ENCODE assay signal across 9 cellular contexts in the genomic region with DNA sequence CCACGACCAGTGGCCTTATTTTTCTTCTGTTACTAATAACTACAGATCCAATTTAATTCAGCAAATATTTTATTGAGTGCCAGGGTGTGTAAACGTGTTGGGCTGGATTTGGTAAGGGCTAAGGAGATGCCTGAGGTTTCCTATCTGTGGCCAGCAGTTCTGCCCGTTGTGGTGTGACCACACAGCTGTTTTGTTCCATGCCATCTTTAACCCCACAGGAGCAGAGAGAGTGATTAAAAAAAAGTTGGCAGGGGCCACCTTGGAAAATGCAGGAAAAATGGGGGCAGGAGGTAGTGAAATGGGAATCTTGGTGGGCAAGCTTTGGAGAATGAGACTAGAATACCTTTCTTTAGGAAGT. TPM values are rescaled to one million over a fixed set of nuclear protein-coding genes. Genes with fewer than 3 reads are reported as not detected.
DNase-seq lines count a peak whose midpoint lies in the region; ATAC-seq and TF ChIP-seq lines count a peak whose summit lies in the region.
"Had no signal": no experiment of that assay in that cellular context is flagged by ENCODE, and none has a peak within 500 bp of the region (broad histone marks: within the 10 kb centered on the region; RNA-seq: fewer than 3 reads in every experiment).

No MANE protein-coding gene starts in this region.

- no peaks in the 10 kb centered on the region for H3K27me3 ChIP-seq in CD4-positive, alpha-beta T cell (ENCODE audit: control insufficient read depth, insufficient read depth, low read length)
- H3K27me3 ChIP-seq in GM23338 (ENCODE audit: insufficient read depth) (peaks cover 10% of the 10 kb centered on the region), mononuclear cell (ENCODE audit: insufficient read depth, low read length) (no peaks in the 10 kb centered on the region), HAP-1 (ENCODE audit: low read depth) (no peaks in the 10 kb centered on the region)

- no peak for TF ChIP-seq CTCF in CD4-positive, alpha-beta T cell (IDR thresholded peaks at IDR 0.05)
- no peak for TF ChIP-seq CTCF in GM23338 (conservative IDR thresholded peaks at IDR 0.05; ENCODE audit: low read depth in 2 of 2)

- peaks cover 53% of the 10 kb centered on the region for H3K36me3 Mint-ChIP-seq in CD4-positive, alpha-beta T cell (ENCODE audit: low read depth)
- no peaks in the 10 kb centered on the region for H3K36me3 Mint-ChIP-seq in GM23338 (ENCODE audit: low read depth)

- H3K36me3 ChIP-seq in GM23338 (ENCODE audit: insufficient read depth) (no peaks in the 10 kb centered on the region), HAP-1 (replicated peaks) (no peaks in the 10 kb centered on the region)

- peaks cover 51% of the 10 kb centered on the region for H3K4me1 Mint-ChIP-seq in CD4-positive, alpha-beta T cell (ENCODE audit: low read depth)
- peaks cover 28% of the 10 kb centered on the region for H3K4me1 Mint-ChIP-seq in GM23338

- CTCF ChIA-PET in CD4-positive, alpha-beta T cell (lab: Charles Lee): interaction anchor here (0.6 to 2.7 kb wide), 5 partner anchors 30 to 140 kb away, joined by 3 to 10 read pairs (median 4); no protein-coding TSS in a partner anchor

- H4K20me1 ChIP-seq in GM23338 (replicated peaks; ENCODE audit: insufficient read depth): no peaks in the 10 kb centered on the region

- no peak overlapping the region for H3K4me2 ChIP-seq in GM23338

- H3K9me2 ChIP-seq in GM23338 (ENCODE audit: insufficient read depth): no peaks in the 10 kb centered on the region

- DNase-seq in CD4-positive, alpha-beta T cell: no peak
- DNase-seq in GM23338 (ENCODE audit: low spot score) (no peak), UCSD-AML1 (lab: John Stamatoyannopoulos, UW; ENCODE audit: unreplicated experiment) (peak; percentile 60), HAP-1 (ENCODE audit: low spot score in 2 of 2) (no peak), cerebellar nuclear complex (lab: John Stamatoyannopoulos, UW) (no peak), retina (no peak)

- H3K4me3 Mint-ChIP-seq in CD4-positive, alpha-beta T cell: peak overlapping the region; percentile 98
- H3K4me3 Mint-ChIP-seq in GM23338: no peak overlapping the region
- H3K4me3 Mint-ChIP-seq: neural crest cell had no signal

- no peak for ATAC-seq in CD4-positive, alpha-beta T cell (ENCODE audit: poor library complexity)
- ATAC-seq in GM23338: no peak
- ATAC-seq in GM19023 (IDR thresholded peaks at IDR 0.05; ENCODE audit: unreplicated experiment): no peak

- H3K4me3 ChIP-seq in GM23338 (no peak overlapping the region), mononuclear cell (ENCODE audit: low read length) (peak overlapping the region; percentile 84), HAP-1 (no peak overlapping the region)

- H3F3A ChIP-seq in GM23338 (replicated peaks; ENCODE audit: low read depth): no peaks in the 10 kb centered on the region

- in situ Hi-C loops in HAP-1 (cut with MboI; ENCODE audit: low sequenced_read_pairs): no loop called here

- intact Hi-C loops in CD4-positive, alpha-beta T cell (cut with DNase I, micrococcal nuclease): loop anchor here in 1 of 2 experiments (5.0 kb wide), 1 partner anchor 41 kb away; no protein-coding TSS in a partner anchor

- 0 out of 2 replicates have a peak overlapping the region, but pooled peaks have one; percentile 8 for H2AFZ ChIP-seq in GM23338

- H3K4me1 ChIP-seq in GM23338 (ENCODE audit: insufficient read depth) (peaks cover 20% of the 10 kb centered on the region), mononuclear cell (ENCODE audit: insufficient read depth, low read length) (peaks cover 58% of the 10 kb centered on the region), HAP-1 (peaks cover 24% of the 10 kb centered on the region)

- H3K27ac Mint-ChIP-seq in CD4-positive, alpha-beta T cell: peak overlapping the region; percentile 89
- H3K27ac Mint-ChIP-seq in GM23338: no peak overlapping the region

- no peaks in the 10 kb centered on the region for H3K27me3 Mint-ChIP-seq in CD4-positive, alpha-beta T cell
- peaks cover 18% of the 10 kb centered on the region for H3K27me3 Mint-ChIP-seq in GM23338 (ENCODE audit: insufficient read depth, low read depth, poor library complexity)

- H3K79me2 ChIP-seq in GM23338 (replicated peaks; ENCODE audit: insufficient read depth): no peaks in the 10 kb centered on the region

- H3K9me3 ChIP-seq in CD4-positive, alpha-beta T cell (ENCODE audit: control insufficient read depth, low read length): no peaks in the 10 kb centered on the region
- H3K9me3 ChIP-seq in mononuclear cell (ENCODE audit: low read depth, low read length) (no peaks in the 10 kb centered on the region), HAP-1 (no peaks in the 10 kb centered on the region)

- peak overlapping the region; percentile 66 for H3K27ac ChIP-seq in CD4-positive, alpha-beta T cell (ENCODE audit: low read depth, low read length)
- H3K27ac ChIP-seq in GM23338 (ENCODE audit: low read depth): no peak overlapping the region

- POLR2A ChIA-PET in CD4-positive, alpha-beta T cell (lab: Charles Lee): interaction anchor here (0.5 to 8.9 kb wide), 14 partner anchors 11 to 342 kb away, joined by 3 to 167 read pairs (median 6); a partner anchor contains a TSS

- H3K9me3 Mint-ChIP-seq in CD4-positive, alpha-beta T cell: no peaks in the 10 kb centered on the region
- no peaks in the 10 kb centered on the region for H3K9me3 Mint-ChIP-seq in GM23338
- H3K9me3 Mint-ChIP-seq: neural crest cell had no signal

TF ChIP-seq in GM23338, 12 proteins besides CTCF, POLR2A, EP300 and RAD21 (continues in another document):
- TF ChIP-seq JUNB (IDR thresholded peaks at IDR 0.05; ENCODE audit: unreplicated experiment) (no peak), POLR2AphosphoS5 (IDR thresholded peaks at IDR 0.05; ENCODE audit: low read depth) (no peak), NANOG (IDR thresholded peaks at IDR 0.05; ENCODE audit: borderline replicate concordance) (no peak), EZH2 (IDR thresholded peaks at IDR 0.05; ENCODE audit: low read depth, unreplicated experiment) (no peak), STAT1 (IDR thresholded peaks at IDR 0.05; ENCODE audit: unreplicated experiment) (no peak), ZNF114 (CRISPR knock-in tag; IDR thresholded peaks at IDR 0.05) (no peak), CREB1 (CRISPR knock-in tag; IDR thresholded peaks at IDR 0.05; ENCODE audit: low read depth) (no peak), ZNF331 (CRISPR knock-in tag; IDR thresholded peaks at IDR 0.05; ENCODE audit: low read depth) (no peak), EZH2phosphoT487 (IDR thresholded peaks at IDR 0.05; ENCODE audit: unreplicated experiment) (no peak)
- TF ChIP-seq, protein P1, sequence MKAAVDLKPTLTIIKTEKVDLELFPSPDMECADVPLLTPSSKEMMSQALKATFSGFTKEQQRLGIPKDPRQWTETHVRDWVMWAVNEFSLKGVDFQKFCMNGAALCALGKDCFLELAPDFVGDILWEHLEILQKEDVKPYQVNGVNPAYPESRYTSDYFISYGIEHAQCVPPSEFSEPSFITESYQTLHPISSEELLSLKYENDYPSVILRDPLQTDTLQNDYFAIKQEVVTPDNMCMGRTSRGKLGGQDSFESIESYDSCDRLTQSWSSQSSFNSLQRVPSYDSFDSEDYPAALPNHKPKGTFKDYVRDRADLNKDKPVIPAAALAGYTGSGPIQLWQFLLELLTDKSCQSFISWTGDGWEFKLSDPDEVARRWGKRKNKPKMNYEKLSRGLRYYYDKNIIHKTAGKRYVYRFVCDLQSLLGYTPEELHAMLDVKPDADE (IDR thresholded peaks at IDR 0.05): no peak
- TF ChIP-seq, protein P2, sequence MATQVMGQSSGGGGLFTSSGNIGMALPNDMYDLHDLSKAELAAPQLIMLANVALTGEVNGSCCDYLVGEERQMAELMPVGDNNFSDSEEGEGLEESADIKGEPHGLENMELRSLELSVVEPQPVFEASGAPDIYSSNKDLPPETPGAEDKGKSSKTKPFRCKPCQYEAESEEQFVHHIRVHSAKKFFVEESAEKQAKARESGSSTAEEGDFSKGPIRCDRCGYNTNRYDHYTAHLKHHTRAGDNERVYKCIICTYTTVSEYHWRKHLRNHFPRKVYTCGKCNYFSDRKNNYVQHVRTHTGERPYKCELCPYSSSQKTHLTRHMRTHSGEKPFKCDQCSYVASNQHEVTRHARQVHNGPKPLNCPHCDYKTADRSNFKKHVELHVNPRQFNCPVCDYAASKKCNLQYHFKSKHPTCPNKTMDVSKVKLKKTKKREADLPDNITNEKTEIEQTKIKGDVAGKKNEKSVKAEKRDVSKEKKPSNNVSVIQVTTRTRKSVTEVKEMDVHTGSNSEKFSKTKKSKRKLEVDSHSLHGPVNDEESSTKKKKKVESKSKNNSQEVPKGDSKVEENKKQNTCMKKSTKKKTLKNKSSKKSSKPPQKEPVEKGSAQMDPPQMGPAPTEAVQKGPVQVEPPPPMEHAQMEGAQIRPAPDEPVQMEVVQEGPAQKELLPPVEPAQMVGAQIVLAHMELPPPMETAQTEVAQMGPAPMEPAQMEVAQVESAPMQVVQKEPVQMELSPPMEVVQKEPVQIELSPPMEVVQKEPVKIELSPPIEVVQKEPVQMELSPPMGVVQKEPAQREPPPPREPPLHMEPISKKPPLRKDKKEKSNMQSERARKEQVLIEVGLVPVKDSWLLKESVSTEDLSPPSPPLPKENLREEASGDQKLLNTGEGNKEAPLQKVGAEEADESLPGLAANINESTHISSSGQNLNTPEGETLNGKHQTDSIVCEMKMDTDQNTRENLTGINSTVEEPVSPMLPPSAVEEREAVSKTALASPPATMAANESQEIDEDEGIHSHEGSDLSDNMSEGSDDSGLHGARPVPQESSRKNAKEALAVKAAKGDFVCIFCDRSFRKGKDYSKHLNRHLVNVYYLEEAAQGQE (IDR thresholded peaks at IDR 0.05; ENCODE audit: unreplicated experiment): no peak

RNA-seq across cellular contexts. Expression of a gene that starts 1.1 kb away (rescaled TPM):
- total RNA-seq in CD4-positive, alpha-beta T cell: 100 to 1,000 TPM; 249 to 259 TPM
- 0.83 and 1.9 TPM in 2 replicates for total RNA-seq in GM23338 (2014; rRNA removed; shearing (Covaris generic))
- 1.2 and 1.6 TPM in 2 replicates for polyA plus RNA-seq in GM23338 (2016; fragmentation: Nextera tagmentation; extraction: Ambion mirVana)
- total RNA-seq in mononuclear cell: 354 TPM

Comparison
In these comparisons a context has a peak if more than half of its experiments do, and no peak if none do; other contexts are left out.
1. RNA of a gene that starts 1.1 kb away (total RNA-seq): 354 TPM in mononuclear cell (single experiment) and 249 to 259 TPM in CD4-positive, alpha-beta T cell; 0.83 to 1.9 TPM in GM23338; every median in the first group is over 10 times any median in the second.